In the genomic region with DNA sequence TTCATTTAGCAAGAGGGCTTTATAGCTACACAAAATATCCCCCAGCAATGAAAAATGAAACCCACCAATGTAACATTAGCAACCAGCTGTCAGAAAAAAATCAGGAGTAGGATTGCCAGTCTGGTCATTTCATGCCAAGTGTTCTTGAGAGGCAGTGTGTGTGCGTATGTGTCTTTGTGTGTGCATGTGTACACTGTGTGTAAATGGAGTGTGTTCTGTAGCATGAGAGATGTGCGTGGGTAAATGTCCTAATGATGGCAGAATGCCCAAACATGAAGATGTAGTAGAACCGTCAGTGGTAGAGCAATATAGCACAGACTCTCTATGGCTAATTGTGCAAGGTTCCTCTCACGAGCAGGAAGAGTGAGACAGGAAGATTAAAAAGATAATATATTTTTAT, we compare ENCODE assay signal across 13 cellular contexts.
DNase-seq lines count a peak whose midpoint lies in the region; TF ChIP-seq lines count a peak whose summit lies in the region.
"Had no signal": no experiment of that assay in that cellular context is flagged by ENCODE, and none has a peak within 500 bp of the region (broad histone marks: within the 10 kb centered on the region; RNA-seq: fewer than 3 reads in every experiment).

No MANE protein-coding gene starts in this region.

- intact Hi-C loops in transverse colon (cut with DNase I; ENCODE audit: low total_unique reads): no loop called here

- H3K4me1 ChIP-seq in iPS-15b (ENCODE audit: control insufficient read depth, insufficient read depth, low read length) (peaks cover 3% of the 10 kb centered on the region), transverse colon (peaks cover 0 to 7% (median 3%) of the 10 kb centered on the region in 4 donors)

- no peaks in the 10 kb centered on the region for H3K4me1 Mint-ChIP-seq in activated naive CD4-positive, alpha-beta T cell treated with anti-CD3 and anti-CD28 coated beads, Interleukin-2, amount 10 ng/mL, durations not matched to agents 7 days and 5 days
- H3K4me1 Mint-ChIP-seq: CD4-positive, alpha-beta memory T cell had no signal

- no peak for TF ChIP-seq CTCF in transverse colon (IDR thresholded peaks at IDR 0.05)

- WGBS in transverse colon (ENCODE audit: low coverage in 1 of 2), 2 donors: 21% methylated on average over 4 of the region's 4 CpGs; no CpG with 5 or more reads in 1 of the 2 donors

- H3K36me3 ChIP-seq in iPS-15b (ENCODE audit: control insufficient read depth, insufficient read depth, low read length): no peaks in the 10 kb centered on the region
- H3K36me3 ChIP-seq in transverse colon: no peaks in the 10 kb centered on the region
- H3K36me3 ChIP-seq: adrenal gland, thoracic aorta had no signal

- no peak overlapping the region for H3K27ac ChIP-seq in transverse colon
- H3K27ac ChIP-seq: adrenal gland, thoracic aorta had no signal

- DNase-seq in NCI-H2196 treated with DMSO at 0.1 percent for 48 hours (lab: John Stamatoyannopoulos, UW; ENCODE audit: unreplicated experiment) (peak; percentile 27), NCI-H2196 (lab: John Stamatoyannopoulos, UW; ENCODE audit: unreplicated experiment) (no peak), NCI-H2029 treated with DMSO at 0.1 percent for 48 hours (lab: John Stamatoyannopoulos, UW) (peak; percentile 64), superior temporal gyrus (ENCODE audit: extremely low spot score) (peak; percentile 44), NCI-H2081 treated with DMSO at 0.1 percent for 48 hours (lab: John Stamatoyannopoulos, UW) (no peak), transverse colon (no peak)
- DNase-seq in activated naive CD4-positive, alpha-beta T cell treated with anti-CD3 and anti-CD28 coated beads, Interleukin-2, amount 10 ng/mL, durations not matched to agents 7 days and 5 days: no peak
- DNase-seq: activated T-cell treated with anti-CD3 and anti-CD28 coated beads, Interleukin-2, amount 50 U/mL, for 4 hours; CD4-positive, alpha-beta memory T cell had no signal

- no peak overlapping the region for H3K4me3 Mint-ChIP-seq in activated naive CD4-positive, alpha-beta T cell treated with anti-CD3 and anti-CD28 coated beads, Interleukin-2, amount 10 ng/mL, durations not matched to agents 7 days and 5 days
- H3K4me3 Mint-ChIP-seq: activated T-cell treated with anti-CD3 and anti-CD28 coated beads, Interleukin-2, amount 50 U/mL, for 4 hours; CD4-positive, alpha-beta memory T cell; natural killer cell treated with Interleukin-12 subunit alpha and Interleukin-12 subunit beta and Interleukin-15 and Interleukin-18, amount 100 ng/mL, for 72 hours had no signal

- no peak overlapping the region for H3K9ac ChIP-seq in iPS-15b (ENCODE audit: low read depth, low read length)

- no peaks in the 10 kb centered on the region for H3K9me3 Mint-ChIP-seq in activated naive CD4-positive, alpha-beta T cell treated with anti-CD3 and anti-CD28 coated beads, Interleukin-2, amount 10 ng/mL, durations not matched to agents 7 days and 5 days
- H3K9me3 Mint-ChIP-seq: activated T-cell treated with anti-CD3 and anti-CD28 coated beads, Interleukin-2, amount 50 U/mL, for 4 hours; natural killer cell treated with Interleukin-12 subunit alpha and Interleukin-12 subunit beta and Interleukin-15 and Interleukin-18, amount 100 ng/mL, for 72 hours had no signal

- peaks cover 33% of the 10 kb centered on the region for H3K27me3 ChIP-seq in iPS-15b (ENCODE audit: control insufficient read depth, insufficient read depth, low read length)
- H3K27me3 ChIP-seq in transverse colon: peaks cover 25% of the 10 kb centered on the region
- H3K27me3 ChIP-seq: adrenal gland had no signal

- H3K9me3 ChIP-seq in iPS-15b (ENCODE audit: control insufficient read depth, insufficient read depth, low read length) (no peaks in the 10 kb centered on the region), transverse colon (no peaks in the 10 kb centered on the region)
- H3K9me3 ChIP-seq: adrenal gland, thoracic aorta had no signal

- in situ Hi-C loops in transverse colon (cut with MboI; ENCODE audit: low pct_ligation_motif_present in 1 of 4, low pct_unique_long_range_greater_than_20kb in 1 of 4, low sequenced_read_pairs in 3 of 4): no loop called here

- CTCF ChIA-PET in activated naive CD4-positive, alpha-beta T cell treated with anti-CD3 and anti-CD28 coated beads, Interleukin-2, amount 10 ng/mL, durations not matched to agents 7 days and 5 days (lab: Charles Lee): interaction anchor here (0.7 to 1.3 kb wide), 2 partner anchors 9 to 37 kb away, joined by 3 to 4 read pairs; no protein-coding TSS in a partner anchor

- H3K4me3 ChIP-seq in iPS-15b (ENCODE audit: low read depth, low read length) (peak overlapping the region; percentile 81), transverse colon (peak overlapping the region in 1 of 4 donors; percentile 65)

- no peaks in the 10 kb centered on the region for H3K27me3 Mint-ChIP-seq in activated naive CD4-positive, alpha-beta T cell treated with anti-CD3 and anti-CD28 coated beads, Interleukin-2, amount 10 ng/mL, durations not matched to agents 7 days and 5 days

- TF ChIP-seq POLR2A in transverse colon (IDR thresholded peaks at IDR 0.05): no peak

- H3K27ac Mint-ChIP-seq in activated naive CD4-positive, alpha-beta T cell treated with anti-CD3 and anti-CD28 coated beads, Interleukin-2, amount 10 ng/mL, durations not matched to agents 7 days and 5 days: no peak overlapping the region
- H3K27ac Mint-ChIP-seq: CD4-positive, alpha-beta memory T cell; natural killer cell treated with Interleukin-12 subunit alpha and Interleukin-12 subunit beta and Interleukin-15 and Interleukin-18, amount 100 ng/mL, for 72 hours had no signal

- TF ChIP-seq EP300 in transverse colon (IDR thresholded peaks at IDR 0.05; ENCODE audit: low read depth): no peak

- H3K36me3 Mint-ChIP-seq in activated naive CD4-positive, alpha-beta T cell treated with anti-CD3 and anti-CD28 coated beads, Interleukin-2, amount 10 ng/mL, durations not matched to agents 7 days and 5 days: no peaks in the 10 kb centered on the region
- H3K36me3 Mint-ChIP-seq: CD4-positive, alpha-beta memory T cell; natural killer cell treated with Interleukin-12 subunit alpha and Interleukin-12 subunit beta and Interleukin-15 and Interleukin-18, amount 100 ng/mL, for 72 hours had no signal

Comparison
In these comparisons a context has a peak if more than half of its experiments do, and no peak if none do; other contexts are left out.
1. DNase-seq: peak in NCI-H2196 treated with DMSO at 0.1 percent for 48 hours (single experiment), NCI-H2029 treated with DMSO at 0.1 percent for 48 hours (single experiment) and superior temporal gyrus (single experiment); none in NCI-H2196 (single experiment), NCI-H2081 treated with DMSO at 0.1 percent for 48 hours (single experiment), transverse colon (single experiment) and activated naive CD4-positive, alpha-beta T cell treated with anti-CD3 and anti-CD28 coated beads, Interleukin-2, amount 10 ng/mL, durations not matched to agents 7 days and 5 days (single experiment).